In the genomic region with DNA sequence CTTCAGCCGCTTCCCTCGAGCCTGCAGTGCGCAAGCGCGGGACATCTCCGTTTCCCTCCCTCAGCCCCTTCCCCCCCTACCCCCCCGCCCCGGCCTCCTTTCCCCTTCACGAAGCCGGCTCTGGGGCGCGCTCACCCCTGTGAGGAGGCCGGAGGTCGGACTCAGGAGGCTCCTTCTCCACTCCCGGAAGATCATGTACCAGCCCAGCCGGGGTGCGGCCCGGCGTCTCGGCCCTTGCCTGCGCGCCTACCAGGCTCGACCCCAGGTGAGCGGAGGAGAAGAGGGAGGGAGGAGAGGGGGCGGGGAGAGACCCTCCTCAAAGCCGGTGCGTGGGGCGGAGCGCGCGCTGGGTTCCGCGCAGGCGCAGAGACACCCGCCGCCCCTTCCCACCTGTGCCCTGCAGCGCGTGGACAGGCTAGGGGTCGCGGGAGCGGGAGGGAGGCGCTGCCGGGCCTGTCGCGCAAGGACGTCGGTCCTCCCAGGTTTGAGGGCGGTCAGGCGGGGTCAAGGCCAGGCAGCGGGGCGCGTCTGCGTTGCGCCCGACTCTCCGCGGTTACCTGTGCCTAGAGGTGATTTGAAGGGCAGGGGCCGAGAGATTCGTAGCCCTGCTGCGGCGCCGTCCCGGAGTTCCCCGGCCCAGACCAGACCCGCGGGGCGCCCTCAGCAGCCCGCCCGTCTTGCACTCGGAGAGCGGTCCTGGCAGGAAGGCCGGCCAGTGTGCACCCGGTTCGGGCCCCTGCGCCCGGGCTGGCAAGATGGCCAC, we compare ENCODE assay signal across 8 cellular contexts. TPM values are rescaled to one million over a fixed set of nuclear protein-coding genes. Genes with fewer than 3 reads are reported as not detected.
DNase-seq lines count a peak whose midpoint lies in the region; ATAC-seq and TF ChIP-seq lines count a peak whose summit lies in the region.

A gene with protein sequence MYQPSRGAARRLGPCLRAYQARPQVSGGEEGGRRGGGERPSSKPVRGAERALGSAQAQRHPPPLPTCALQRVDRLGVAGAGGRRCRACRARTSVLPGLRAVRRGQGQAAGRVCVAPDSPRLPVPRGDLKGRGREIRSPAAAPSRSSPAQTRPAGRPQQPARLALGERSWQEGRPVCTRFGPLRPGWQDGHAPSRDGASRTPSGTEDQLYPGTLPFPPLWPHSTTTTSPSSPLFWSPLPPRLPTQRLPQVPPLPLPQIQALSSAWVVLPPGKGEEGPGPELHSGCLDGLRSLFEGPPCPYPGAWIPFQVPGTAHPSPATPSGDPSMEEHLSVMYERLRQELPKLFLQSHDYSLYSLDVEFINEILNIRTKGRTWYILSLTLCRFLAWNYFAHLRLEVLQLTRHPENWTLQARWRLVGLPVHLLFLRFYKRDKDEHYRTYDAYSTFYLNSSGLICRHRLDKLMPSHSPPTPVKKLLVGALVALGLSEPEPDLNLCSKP (plus strand): TSS at position 95 of the 763 bp plus-strand sequence. CDS start 99 bp downstream, at position 194.

- H3K27me3 Mint-ChIP-seq in T-helper 1 cell treated with Interleukin-12 subunit alpha and Interleukin-12 subunit beta and Interleukin-4 antibody, amounts not matched to agents 30 μg/mL and 1 μg/mL, for 36 hours (ENCODE audit: low read depth) = no peaks in the 10 kb centered on the region

- H3K27me3 ChIP-seq in right atrium auricular region = no peaks in the 10 kb centered on the region
- no peaks in the 10 kb centered on the region for H3K27me3 ChIP-seq in vagina

- peaks cover 20% of the 10 kb centered on the region for H3K4me1 Mint-ChIP-seq in T-helper 1 cell treated with Interleukin-12 subunit alpha and Interleukin-12 subunit beta and Interleukin-4 antibody, amounts not matched to agents 30 μg/mL and 1 μg/mL, for 36 hours (ENCODE audit: low read depth)

- TF ChIP-seq CTCF in GM13976 (IDR thresholded peaks at IDR 0.05; ENCODE audit: borderline replicate concordance, control extremely low read depth, extremely low read depth, insufficient read depth, missing control alignments) (no peak), right atrium auricular region (IDR thresholded peaks at IDR 0.05) (no peak), vagina (IDR thresholded peaks at IDR 0.05) (no peak)

- peaks cover 20% of the 10 kb centered on the region for H3K36me3 Mint-ChIP-seq in T-helper 1 cell treated with Interleukin-12 subunit alpha and Interleukin-12 subunit beta and Interleukin-4 antibody, amounts not matched to agents 30 μg/mL and 1 μg/mL, for 36 hours (ENCODE audit: low read depth)

- peak within 1 kb of the TSS; percentile 81 for H3K4me3 Mint-ChIP-seq in T-helper 1 cell treated with Interleukin-12 subunit alpha and Interleukin-12 subunit beta and Interleukin-4 antibody, amounts not matched to agents 30 μg/mL and 1 μg/mL, for 36 hours

- no peaks in the 10 kb centered on the region for H3K9me3 Mint-ChIP-seq in T-helper 1 cell treated with Interleukin-12 subunit alpha and Interleukin-12 subunit beta and Interleukin-4 antibody, amounts not matched to agents 30 μg/mL and 1 μg/mL, for 36 hours

- DNase-seq in GM13976 (ENCODE audit: low spot score) (peak; percentile 99), NCI-H146 treated with DMSO at 0.1 percent for 48 hours (lab: John Stamatoyannopoulos, UW; ENCODE audit: unreplicated experiment) (peak; percentile 79), amygdala (lab: John Stamatoyannopoulos, UW) (peak in 52 of 56 donors; percentile 24 to 93 (median 80)), right atrium auricular region (ENCODE audit: low spot score) (no peak), pulmonary artery endothelial cell (ENCODE audit: low read depth, low spot score) (peak; percentile 66), vagina (ENCODE audit: extremely low spot score in 2 of 2) (peak in 1 of 2 donors; percentile 90)

- intact Hi-C loops in vagina (cut with DNase I) = no loop called here

- no peak for TF ChIP-seq POLR2A in vagina (IDR thresholded peaks at IDR 0.05)

- peak within 1 kb of the TSS; percentile 89 for H3K27ac Mint-ChIP-seq in T-helper 1 cell treated with Interleukin-12 subunit alpha and Interleukin-12 subunit beta and Interleukin-4 antibody, amounts not matched to agents 30 μg/mL and 1 μg/mL, for 36 hours

- peak; percentile 54 for ATAC-seq in HG02870 (IDR thresholded peaks at IDR 0.05; ENCODE audit: unreplicated experiment)

- peaks cover 15% of the 10 kb centered on the region for H3K36me3 ChIP-seq in right atrium auricular region
- H3K36me3 ChIP-seq in vagina = peaks cover 0 to 23% of the 10 kb centered on the region in 2 donors

- no peaks in the 10 kb centered on the region for H3K9me3 ChIP-seq in right atrium auricular region
- H3K9me3 ChIP-seq in vagina = no peaks in the 10 kb centered on the region

- peak within 1 kb of the TSS; percentile 97 to 100 for H3K4me3 ChIP-seq in right atrium auricular region
- H3K4me3 ChIP-seq in vagina = peak within 1 kb of the TSS; percentile 87 to 96

- in situ Hi-C loops in GM13976 (cut with MboI; ENCODE audit: low sequenced_read_pairs, unreplicated experiment) = no loop called here

- H3K4me1 ChIP-seq in right atrium auricular region (peaks cover 0 to 19% of the 10 kb centered on the region in 2 donors), vagina (peaks cover 20% of the 10 kb centered on the region)

- H3K27ac ChIP-seq in right atrium auricular region (peak within 1 kb of the TSS; percentile 96 to 99), vagina (peak within 1 kb of the TSS; percentile 90)

RNA-seq across cellular contexts. Expression of the gene that starts here (rescaled TPM):
- total RNA-seq in right atrium auricular region = 10 to 100 TPM; 28.3 to 29.4 TPM
- total RNA-seq in pulmonary artery endothelial cell = 1.8 and 2.3 TPM in 2 replicates
- 15.7 TPM for total RNA-seq in vagina
